Comparison of ENCODE assay signal across 14 cellular contexts in the genomic region with DNA sequence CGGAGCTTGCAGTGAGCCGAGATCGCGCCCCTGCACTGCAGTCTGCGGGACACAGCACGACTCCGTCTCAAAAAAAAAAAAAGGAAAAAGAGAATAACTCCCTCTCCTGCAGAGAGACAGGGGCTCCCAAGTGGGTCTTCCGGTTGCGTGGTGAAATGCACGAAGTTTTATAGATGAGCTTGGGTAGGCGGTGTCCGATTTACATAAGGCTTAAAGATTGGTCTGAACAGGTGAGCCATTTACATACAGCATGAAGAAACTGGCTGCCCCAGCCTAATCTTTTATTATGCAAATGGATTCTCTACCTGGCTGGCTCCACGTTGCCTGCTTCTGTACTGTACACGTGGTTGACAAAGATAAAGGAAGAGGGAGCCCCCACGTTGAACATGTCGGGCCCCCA. TPM values are rescaled to one million over a fixed set of nuclear protein-coding genes. Genes with fewer than 3 reads are reported as not detected.
A peak's percentile ranks its signal among the peaks of the same experiment; 100 is the strongest.
DNase-seq lines count a peak whose midpoint lies in the region; ATAC-seq and TF ChIP-seq lines count a peak whose summit lies in the region.
"Had no signal": no experiment of that assay in that cellular context is flagged by ENCODE, and none has a peak within 500 bp of the region (broad histone marks: within the 10 kb centered on the region; RNA-seq: fewer than 3 reads in every experiment).

No MANE protein-coding gene starts in this region.

- H3K9me3 ChIP-seq in hepatocyte (ENCODE audit: low read depth), result no peaks in the 10 kb centered on the region
- H3K9me3 ChIP-seq in sigmoid colon, result no peaks in the 10 kb centered on the region
- H3K9me3 ChIP-seq in upper lobe of left lung, result no peaks in the 10 kb centered on the region
- no peaks in the 10 kb centered on the region for H3K9me3 ChIP-seq in CD8-positive, alpha-beta memory T cell (ENCODE audit: low read length)

- no peaks in the 10 kb centered on the region for H3K79me2 ChIP-seq in hepatocyte

- H3K27ac Mint-ChIP-seq in activated naive CD4-positive, alpha-beta T cell treated with anti-CD3 and anti-CD28 coated beads for 36 hours, result no peak overlapping the region
- no peak overlapping the region for H3K27ac Mint-ChIP-seq in CD8-positive, alpha-beta memory T cell

- TF ChIP-seq CTCF in hepatocyte (IDR thresholded peaks at IDR 0.05; ENCODE audit: poor library complexity) (no peak), sigmoid colon (IDR thresholded peaks at IDR 0.05) (no peak), upper lobe of left lung (IDR thresholded peaks at IDR 0.05) (no peak)

- TF ChIP-seq POLR2A in sigmoid colon (IDR thresholded peaks at IDR 0.05), result no peak
- TF ChIP-seq POLR2A in upper lobe of left lung (IDR thresholded peaks at IDR 0.05), result no peak

- TF ChIP-seq EP300 in sigmoid colon (IDR thresholded peaks at IDR 0.05), result no peak
- no peak for TF ChIP-seq EP300 in upper lobe of left lung (IDR thresholded peaks at IDR 0.05)

- H3K4me1 Mint-ChIP-seq in activated naive CD4-positive, alpha-beta T cell treated with anti-CD3 and anti-CD28 coated beads for 36 hours (ENCODE audit: low read depth), result no peaks in the 10 kb centered on the region
- no peaks in the 10 kb centered on the region for H3K4me1 Mint-ChIP-seq in CD8-positive, alpha-beta memory T cell

- peak; percentile 60 for DNase-seq in LoVo (ENCODE audit: low spot score)
- DNase-seq in NCI-H748 treated with DMSO at 0.1 percent for 48 hours (lab: John Stamatoyannopoulos, UW), result peak; percentile 66
- peak; percentile 38 for DNase-seq in hepatocyte (ENCODE audit: low spot score)
- DNase-seq in sigmoid colon, result peak; percentile 6
- DNase-seq in upper lobe of left lung, result no peak
- no peak for DNase-seq in activated naive CD4-positive, alpha-beta T cell treated with anti-CD3 and anti-CD28 coated beads for 36 hours
- DNase-seq in CD8-positive, alpha-beta memory T cell, result no peak
- DNase-seq: amygdala, GOT3, IMR-90, NCI-H2107, SIG-M5 had no signal

- peak overlapping the region; percentile 60 for H2AFZ ChIP-seq in hepatocyte

- no peak overlapping the region for H3K4me3 Mint-ChIP-seq in activated naive CD4-positive, alpha-beta T cell treated with anti-CD3 and anti-CD28 coated beads for 36 hours
- no peak overlapping the region for H3K4me3 Mint-ChIP-seq in CD8-positive, alpha-beta memory T cell

- no peaks in the 10 kb centered on the region for H4K20me1 ChIP-seq in hepatocyte (ENCODE audit: insufficient read depth, poor library complexity, severe bottlenecking)

- H3K36me3 ChIP-seq in hepatocyte (replicated peaks; ENCODE audit: insufficient read depth, low read depth) (no peaks in the 10 kb centered on the region), sigmoid colon (no peaks in the 10 kb centered on the region), upper lobe of left lung (no peaks in the 10 kb centered on the region)
- no peaks in the 10 kb centered on the region for H3K36me3 ChIP-seq in CD8-positive, alpha-beta memory T cell (ENCODE audit: insufficient read depth, low read length)
- H3K36me3 ChIP-seq: gastroesophageal sphincter had no signal

- H3K4me3 ChIP-seq in hepatocyte (no peak overlapping the region), sigmoid colon (no peak overlapping the region), upper lobe of left lung (no peak overlapping the region)
- H3K4me3 ChIP-seq in CD8-positive, alpha-beta memory T cell (ENCODE audit: low read length), result no peak overlapping the region
- H3K4me3 ChIP-seq: gastroesophageal sphincter, lung had no signal

- 2% methylated on average over 16 of the region's 16 CpGs for WGBS in hepatocyte (ENCODE audit: low lambda C conversion rate, missing lambda C conversion rate)
- WGBS in sigmoid colon, 2 donors, result 20 to 51% methylated on average over 16 of the region's 16 CpGs
- 50 to 54% methylated on average over 16 of the region's 16 CpGs for WGBS in upper lobe of left lung, 2 donors

- CTCF ChIA-PET in activated naive CD4-positive, alpha-beta T cell treated with anti-CD3 and anti-CD28 coated beads for 36 hours (lab: Charles Lee), result no interaction called here
- CTCF ChIA-PET in CD8-positive, alpha-beta memory T cell (lab: Charles Lee), result no interaction called here

- H3K27me3 ChIP-seq in hepatocyte (no peaks in the 10 kb centered on the region), sigmoid colon (no peaks in the 10 kb centered on the region), upper lobe of left lung (no peaks in the 10 kb centered on the region)
- H3K27me3 ChIP-seq in CD8-positive, alpha-beta memory T cell (ENCODE audit: insufficient read depth, low read length, poor library complexity, severe bottlenecking), result no peaks in the 10 kb centered on the region

- no peak for ATAC-seq in upper lobe of left lung (ENCODE audit: low FRiP score in 2 of 2)
- ATAC-seq: gastroesophageal sphincter had no signal

- intact Hi-C loops in sigmoid colon (cut with DNase I), result no loop called here
- intact Hi-C loops in activated naive CD4-positive, alpha-beta T cell treated with anti-CD3 and anti-CD28 coated beads for 36 hours (cut with micrococcal nuclease), result no loop called here

- POLR2A ChIA-PET in CD8-positive, alpha-beta memory T cell (lab: Charles Lee), result no interaction called here

- peak overlapping the region; percentile 73 for H3K4me2 ChIP-seq in hepatocyte

- no peaks in the 10 kb centered on the region for H3K36me3 Mint-ChIP-seq in activated naive CD4-positive, alpha-beta T cell treated with anti-CD3 and anti-CD28 coated beads for 36 hours (ENCODE audit: low read depth)
- no peaks in the 10 kb centered on the region for H3K36me3 Mint-ChIP-seq in CD8-positive, alpha-beta memory T cell

- H3K9me3 Mint-ChIP-seq in activated naive CD4-positive, alpha-beta T cell treated with anti-CD3 and anti-CD28 coated beads for 36 hours, result no peaks in the 10 kb centered on the region
- peaks cover 0 to 5% (median 0%) of the 10 kb centered on the region in 5 donors for H3K9me3 Mint-ChIP-seq in CD8-positive, alpha-beta memory T cell

- H3K4me1 ChIP-seq in hepatocyte (ENCODE audit: insufficient read depth) (no peaks in the 10 kb centered on the region), sigmoid colon (no peaks in the 10 kb centered on the region), upper lobe of left lung (no peaks in the 10 kb centered on the region)
- H3K4me1 ChIP-seq in CD8-positive, alpha-beta memory T cell (ENCODE audit: insufficient read depth, low read length), result no peaks in the 10 kb centered on the region
- H3K4me1 ChIP-seq: gastroesophageal sphincter had no signal

- H3K27me3 Mint-ChIP-seq in activated naive CD4-positive, alpha-beta T cell treated with anti-CD3 and anti-CD28 coated beads for 36 hours (ENCODE audit: low read depth), result peaks cover 7% of the 10 kb centered on the region
- peaks cover 0 to 30% of the 10 kb centered on the region in 2 donors for H3K27me3 Mint-ChIP-seq in CD8-positive, alpha-beta memory T cell

- H3K27ac ChIP-seq in hepatocyte (no peak overlapping the region), sigmoid colon (no peak overlapping the region), upper lobe of left lung (no peak overlapping the region)
- H3K27ac ChIP-seq in CD8-positive, alpha-beta memory T cell (ENCODE audit: low read depth, low read length), result no peak overlapping the region
- H3K27ac ChIP-seq: gastroesophageal sphincter had no signal

- H3K9me2 ChIP-seq in hepatocyte (replicated peaks; ENCODE audit: insufficient read depth), result no peaks in the 10 kb centered on the region

RNA-seq across cellular contexts. Expression of a gene that starts 19.5 kb away (rescaled TPM):
- total RNA-seq in hepatocyte (0.16 and 0.57 TPM in 2 replicates), sigmoid colon (1 to 10 TPM in 2 of 4 donors, under 1 TPM in 2; 0.49 to 2.0 (median 1.2) TPM), upper lobe of left lung (10 to 100 TPM; 12.3 to 24.1 (median 18.1) TPM)
- polyA plus RNA-seq in hepatocyte (2.1 and 3.2 TPM in 2 replicates), sigmoid colon (1 to 10 TPM; 1.8 to 3.6 (median 2.8) TPM)
- under 1 TPM; 0.40 to 0.45 TPM for total RNA-seq in activated naive CD4-positive, alpha-beta T cell treated with anti-CD3 and anti-CD28 coated beads for 36 hours
- under 1 TPM; 0.44 to 0.55 TPM for total RNA-seq in CD8-positive, alpha-beta memory T cell
- 0.09 TPM for polyA plus RNA-seq in CD8-positive, alpha-beta memory T cell
- total RNA-seq: IMR-90 had no signal
- polyA plus RNA-seq: IMR-90 had no signal

Comparison
In these comparisons a context has a peak if more than half of its experiments do, and no peak if none do; other contexts are left out.
1. DNase-seq: peak in LoVo (single experiment), NCI-H748 treated with DMSO at 0.1 percent for 48 hours (single experiment), hepatocyte (single experiment) and sigmoid colon (single experiment); none in upper lobe of left lung (0 of 2), activated naive CD4-positive, alpha-beta T cell treated with anti-CD3 and anti-CD28 coated beads for 36 hours (single experiment) and CD8-positive, alpha-beta memory T cell (0 of 5).